9 cellular contexts compared by ENCODE assay signal in genomic region chr2:124810132-124810531, GRCh38.
DNase-seq lines count a peak whose midpoint lies in the region; TF ChIP-seq lines count a peak whose summit lies in the region.
"Had no signal": no experiment of that assay in that cellular context is flagged by ENCODE, and none has a peak within 500 bp of the region (broad histone marks: within the 10 kb centered on the region; RNA-seq: fewer than 3 reads in every experiment).

No MANE protein-coding gene starts in this region.

- DNase-seq in DMS 273 (lab: John Stamatoyannopoulos, UW; ENCODE audit: unreplicated experiment) = peak; percentile 16
- DNase-seq in DMS 273 treated with DMSO at 0.1 percent for 48 hours (lab: John Stamatoyannopoulos, UW) = no peak
- peak; percentile 72 for DNase-seq in NCI-H82 treated with DMSO at 0.1 percent for 48 hours (lab: John Stamatoyannopoulos, UW; ENCODE audit: unreplicated experiment)
- peak; percentile 24 for DNase-seq in foreskin melanocyte
- DNase-seq in putamen (ENCODE audit: low spot score) = peak; percentile 28
- no peak for DNase-seq in OCI-M2 (lab: John Stamatoyannopoulos, UW; ENCODE audit: unreplicated experiment)
- DNase-seq in EL = no peak
- no peak for DNase-seq in coronary artery (ENCODE audit: low spot score)
- DNase-seq: 8988T had no signal

- no peak overlapping the region for H3K4me3 ChIP-seq in coronary artery

- H3K27ac ChIP-seq in coronary artery = no peak overlapping the region

- no peak for TF ChIP-seq CTCF in coronary artery (IDR thresholded peaks at IDR 0.05)

Comparison
In these comparisons a context has a peak if more than half of its experiments do, and no peak if none do; other contexts are left out.
1. DNase-seq: peak in DMS 273 (single experiment), NCI-H82 treated with DMSO at 0.1 percent for 48 hours (single experiment), foreskin melanocyte (single experiment) and putamen (single experiment); none in DMS 273 treated with DMSO at 0.1 percent for 48 hours (single experiment), OCI-M2 (single experiment), EL (single experiment) and coronary artery (single experiment).